Comparison of ENCODE assay signal across 1 cellular context in the genomic region with DNA sequence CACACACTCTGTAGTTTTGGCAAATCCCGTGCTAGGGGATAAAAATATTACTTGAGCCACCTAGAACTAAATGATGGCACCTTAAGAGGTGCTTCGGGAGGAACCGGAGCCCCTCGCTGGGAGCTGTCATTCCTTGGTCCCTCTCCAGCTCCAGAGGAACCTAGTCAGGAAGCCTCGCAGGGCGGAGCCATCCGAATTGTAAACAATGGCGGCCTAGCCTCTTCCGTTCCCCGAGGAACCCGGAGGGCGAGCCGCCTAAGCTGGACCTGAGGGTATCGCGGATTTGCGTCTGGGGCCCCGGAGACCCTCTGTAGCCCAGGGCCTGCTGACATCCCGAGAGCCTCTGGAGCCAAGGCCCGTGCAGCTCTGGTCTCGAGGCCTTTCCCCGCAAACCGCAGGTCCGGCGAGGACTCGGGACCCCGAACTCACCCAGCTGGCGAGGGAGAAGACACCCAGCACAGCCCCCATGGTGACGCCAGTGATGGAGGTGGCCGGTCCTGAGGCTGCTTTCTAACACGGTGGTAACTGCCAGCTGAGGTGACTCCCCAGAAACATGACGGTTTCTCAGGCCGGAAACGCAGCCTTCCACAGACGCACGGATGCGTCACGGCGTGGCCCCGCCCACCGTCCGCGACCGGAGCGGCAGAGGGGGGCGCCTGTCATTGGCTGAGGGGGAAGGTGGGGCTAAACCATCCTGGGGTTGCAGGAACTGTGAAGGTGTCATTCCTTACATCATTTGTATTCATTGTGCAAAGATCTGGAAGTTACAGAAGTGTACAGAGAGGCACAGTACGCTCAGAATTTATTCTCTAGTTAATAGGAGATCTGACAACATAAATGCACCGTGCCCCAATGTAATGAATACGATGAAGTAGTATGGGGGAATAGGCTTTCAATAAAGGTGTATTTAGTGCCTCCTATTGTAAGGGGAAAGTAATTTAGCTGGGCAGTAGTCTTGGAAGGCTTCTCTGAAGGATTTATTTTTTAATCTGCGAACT.
TF ChIP-seq lines count a peak whose summit lies in the region.

A gene (minus strand): TSS at position 587 of the 998 bp plus-strand sequence. CDS start 119 bp downstream, at position 468.

TF ChIP-seq in HEK293, 187 proteins besides CTCF, POLR2A, EP300 and RAD21 (continued from another document and continues in another):
- TF ChIP-seq PRDM1 (tag by site-specific recombination; IDR thresholded peaks at IDR 0.05): no peak
- TF ChIP-seq, protein P1, sequence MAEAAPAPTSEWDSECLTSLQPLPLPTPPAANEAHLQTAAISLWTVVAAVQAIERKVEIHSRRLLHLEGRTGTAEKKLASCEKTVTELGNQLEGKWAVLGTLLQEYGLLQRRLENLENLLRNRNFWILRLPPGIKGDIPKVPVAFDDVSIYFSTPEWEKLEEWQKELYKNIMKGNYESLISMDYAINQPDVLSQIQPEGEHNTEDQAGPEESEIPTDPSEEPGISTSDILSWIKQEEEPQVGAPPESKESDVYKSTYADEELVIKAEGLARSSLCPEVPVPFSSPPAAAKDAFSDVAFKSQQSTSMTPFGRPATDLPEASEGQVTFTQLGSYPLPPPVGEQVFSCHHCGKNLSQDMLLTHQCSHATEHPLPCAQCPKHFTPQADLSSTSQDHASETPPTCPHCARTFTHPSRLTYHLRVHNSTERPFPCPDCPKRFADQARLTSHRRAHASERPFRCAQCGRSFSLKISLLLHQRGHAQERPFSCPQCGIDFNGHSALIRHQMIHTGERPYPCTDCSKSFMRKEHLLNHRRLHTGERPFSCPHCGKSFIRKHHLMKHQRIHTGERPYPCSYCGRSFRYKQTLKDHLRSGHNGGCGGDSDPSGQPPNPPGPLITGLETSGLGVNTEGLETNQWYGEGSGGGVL (tag by site-specific recombination; IDR thresholded peaks at IDR 0.05): no peak
- no peak for TF ChIP-seq ZNF140 (tag by site-specific recombination; IDR thresholded peaks at IDR 0.05)
- no peak for TF ChIP-seq ZNF837 (tag by site-specific recombination; IDR thresholded peaks at IDR 0.05)
- no peak for TF ChIP-seq ZNF138 (tag by site-specific recombination; IDR thresholded peaks at IDR 0.05; ENCODE audit: borderline replicate concordance)
- no peak for TF ChIP-seq ZNF157 (tag by site-specific recombination; IDR thresholded peaks at IDR 0.05)
- TF ChIP-seq BCL11A (tag by site-specific recombination; IDR thresholded peaks at IDR 0.05; ENCODE audit: low read depth): 0 out of 2 replicates have a peak, but pooled peaks have one; percentile 28
- no peak for TF ChIP-seq ZBTB1 (tag by site-specific recombination; IDR thresholded peaks at IDR 0.05)
- peak; percentile 76 for TF ChIP-seq ZXDB (tag by site-specific recombination; IDR thresholded peaks at IDR 0.05)
- TF ChIP-seq ZBTB8A (tag by site-specific recombination; IDR thresholded peaks at IDR 0.05): peak; percentile 28; the same call in 1 of the 2 replicates
- no peak for TF ChIP-seq ZNF37A (tag by site-specific recombination; IDR thresholded peaks at IDR 0.05)
- TF ChIP-seq ZNF544 (tag by site-specific recombination; IDR thresholded peaks at IDR 0.05): no peak
- TF ChIP-seq ZNF624 (tag by site-specific recombination; IDR thresholded peaks at IDR 0.05): no peak
- TF ChIP-seq, protein P2, sequence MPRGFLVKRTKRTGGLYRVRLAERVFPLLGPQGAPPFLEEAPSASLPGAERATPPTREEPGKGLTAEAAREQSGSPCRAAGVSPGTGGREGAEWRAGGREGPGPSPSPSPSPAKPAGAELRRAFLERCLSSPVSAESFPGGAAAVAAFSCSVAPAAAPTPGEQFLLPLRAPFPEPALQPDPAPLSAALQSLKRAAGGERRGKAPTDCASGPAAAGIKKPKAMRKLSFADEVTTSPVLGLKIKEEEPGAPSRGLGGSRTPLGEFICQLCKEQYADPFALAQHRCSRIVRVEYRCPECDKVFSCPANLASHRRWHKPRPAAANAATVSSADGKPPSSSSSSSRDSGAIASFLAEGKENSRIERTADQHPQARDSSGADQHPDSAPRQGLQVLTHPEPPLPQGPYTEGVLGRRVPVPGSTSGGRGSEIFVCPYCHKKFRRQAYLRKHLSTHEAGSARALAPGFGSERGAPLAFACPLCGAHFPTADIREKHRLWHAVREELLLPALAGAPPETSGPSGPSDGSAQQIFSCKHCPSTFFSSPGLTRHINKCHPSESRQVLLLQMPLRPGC (tag by site-specific recombination; IDR thresholded peaks at IDR 0.05): no peak
- TF ChIP-seq, protein P3, sequence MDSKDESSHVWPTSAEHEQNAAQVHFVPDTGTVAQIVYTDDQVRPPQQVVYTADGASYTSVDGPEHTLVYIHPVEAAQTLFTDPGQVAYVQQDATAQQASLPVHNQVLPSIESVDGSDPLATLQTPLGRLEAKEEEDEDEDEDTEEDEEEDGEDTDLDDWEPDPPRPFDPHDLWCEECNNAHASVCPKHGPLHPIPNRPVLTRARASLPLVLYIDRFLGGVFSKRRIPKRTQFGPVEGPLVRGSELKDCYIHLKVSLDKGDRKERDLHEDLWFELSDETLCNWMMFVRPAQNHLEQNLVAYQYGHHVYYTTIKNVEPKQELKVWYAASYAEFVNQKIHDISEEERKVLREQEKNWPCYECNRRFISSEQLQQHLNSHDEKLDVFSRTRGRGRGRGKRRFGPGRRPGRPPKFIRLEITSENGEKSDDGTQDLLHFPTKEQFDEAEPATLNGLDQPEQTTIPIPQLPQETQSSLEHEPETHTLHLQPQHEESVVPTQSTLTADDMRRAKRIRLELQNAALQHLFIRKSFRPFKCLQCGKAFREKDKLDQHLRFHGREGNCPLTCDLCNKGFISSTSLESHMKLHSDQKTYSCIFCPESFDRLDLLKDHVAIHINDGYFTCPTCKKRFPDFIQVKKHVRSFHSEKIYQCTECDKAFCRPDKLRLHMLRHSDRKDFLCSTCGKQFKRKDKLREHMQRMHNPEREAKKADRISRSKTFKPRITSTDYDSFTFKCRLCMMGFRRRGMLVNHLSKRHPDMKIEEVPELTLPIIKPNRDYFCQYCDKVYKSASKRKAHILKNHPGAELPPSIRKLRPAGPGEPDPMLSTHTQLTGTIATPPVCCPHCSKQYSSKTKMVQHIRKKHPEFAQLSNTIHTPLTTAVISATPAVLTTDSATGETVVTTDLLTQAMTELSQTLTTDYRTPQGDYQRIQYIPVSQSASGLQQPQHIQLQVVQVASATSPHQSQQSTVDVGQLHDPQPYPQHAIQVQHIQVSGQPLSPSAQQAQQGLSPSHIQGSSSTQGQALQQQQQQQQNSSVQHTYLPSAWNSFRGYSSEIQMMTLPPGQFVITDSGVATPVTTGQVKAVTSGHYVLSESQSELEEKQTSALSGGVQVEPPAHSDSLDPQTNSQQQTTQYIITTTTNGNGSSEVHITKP (tag by site-specific recombination; IDR thresholded peaks at IDR 0.05): peak; percentile 98
- TF ChIP-seq ZNF211 (tag by site-specific recombination; IDR thresholded peaks at IDR 0.05; ENCODE audit: low read depth): no peak
- TF ChIP-seq ZNF169 (tag by site-specific recombination; IDR thresholded peaks at IDR 0.05): no peak
- TF ChIP-seq, protein P4, sequence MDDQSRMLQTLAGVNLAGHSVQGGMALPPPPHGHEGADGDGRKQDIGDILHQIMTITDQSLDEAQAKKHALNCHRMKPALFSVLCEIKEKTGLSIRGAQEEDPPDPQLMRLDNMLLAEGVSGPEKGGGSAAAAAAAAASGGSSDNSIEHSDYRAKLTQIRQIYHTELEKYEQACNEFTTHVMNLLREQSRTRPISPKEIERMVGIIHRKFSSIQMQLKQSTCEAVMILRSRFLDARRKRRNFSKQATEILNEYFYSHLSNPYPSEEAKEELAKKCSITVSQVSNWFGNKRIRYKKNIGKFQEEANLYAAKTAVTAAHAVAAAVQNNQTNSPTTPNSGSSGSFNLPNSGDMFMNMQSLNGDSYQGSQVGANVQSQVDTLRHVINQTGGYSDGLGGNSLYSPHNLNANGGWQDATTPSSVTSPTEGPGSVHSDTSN (CRISPR knock-in tag; IDR thresholded peaks at IDR 0.05): no peak
- no peak for TF ChIP-seq ZNF843 (tag by site-specific recombination; IDR thresholded peaks at IDR 0.05)
- no peak for TF ChIP-seq MEIS1 (CRISPR knock-in tag; IDR thresholded peaks at IDR 0.05; ENCODE audit: borderline replicate concordance)
- no peak for TF ChIP-seq ZNF16 (tag by site-specific recombination; IDR thresholded peaks at IDR 0.05; ENCODE audit: low read depth)
- peak; percentile 75; the same call in 1 of the 2 replicates for TF ChIP-seq ZNF366 (tag by site-specific recombination; conservative IDR thresholded peaks at IDR 0.05)
- TF ChIP-seq ZFP3 (tag by site-specific recombination; IDR thresholded peaks at IDR 0.05; ENCODE audit: low read depth): no peak
- TF ChIP-seq ZNF311 (tag by site-specific recombination; IDR thresholded peaks at IDR 0.05; ENCODE audit: borderline replicate concordance): no peak
- TF ChIP-seq ZNF48 (tag by site-specific recombination; IDR thresholded peaks at IDR 0.05): no peak
- TF ChIP-seq ZIC2 (tag by site-specific recombination; IDR thresholded peaks at IDR 0.05): no peak
- TF ChIP-seq YY2 (tag by site-specific recombination; IDR thresholded peaks at IDR 0.05): peak; percentile 81; the same call in 1 of the 2 replicates
- TF ChIP-seq ZSCAN16 (tag by site-specific recombination; IDR thresholded peaks at IDR 0.05): no peak
- TF ChIP-seq OSR2 (tag by site-specific recombination; IDR thresholded peaks at IDR 0.05): no peak
- TF ChIP-seq HOXD13 (CRISPR knock-in tag; IDR thresholded peaks at IDR 0.05; ENCODE audit: borderline replicate concordance): no peak
- no peak for TF ChIP-seq ZNF221 (tag by site-specific recombination; IDR thresholded peaks at IDR 0.05; ENCODE audit: borderline replicate concordance)
- TF ChIP-seq, protein P5, sequence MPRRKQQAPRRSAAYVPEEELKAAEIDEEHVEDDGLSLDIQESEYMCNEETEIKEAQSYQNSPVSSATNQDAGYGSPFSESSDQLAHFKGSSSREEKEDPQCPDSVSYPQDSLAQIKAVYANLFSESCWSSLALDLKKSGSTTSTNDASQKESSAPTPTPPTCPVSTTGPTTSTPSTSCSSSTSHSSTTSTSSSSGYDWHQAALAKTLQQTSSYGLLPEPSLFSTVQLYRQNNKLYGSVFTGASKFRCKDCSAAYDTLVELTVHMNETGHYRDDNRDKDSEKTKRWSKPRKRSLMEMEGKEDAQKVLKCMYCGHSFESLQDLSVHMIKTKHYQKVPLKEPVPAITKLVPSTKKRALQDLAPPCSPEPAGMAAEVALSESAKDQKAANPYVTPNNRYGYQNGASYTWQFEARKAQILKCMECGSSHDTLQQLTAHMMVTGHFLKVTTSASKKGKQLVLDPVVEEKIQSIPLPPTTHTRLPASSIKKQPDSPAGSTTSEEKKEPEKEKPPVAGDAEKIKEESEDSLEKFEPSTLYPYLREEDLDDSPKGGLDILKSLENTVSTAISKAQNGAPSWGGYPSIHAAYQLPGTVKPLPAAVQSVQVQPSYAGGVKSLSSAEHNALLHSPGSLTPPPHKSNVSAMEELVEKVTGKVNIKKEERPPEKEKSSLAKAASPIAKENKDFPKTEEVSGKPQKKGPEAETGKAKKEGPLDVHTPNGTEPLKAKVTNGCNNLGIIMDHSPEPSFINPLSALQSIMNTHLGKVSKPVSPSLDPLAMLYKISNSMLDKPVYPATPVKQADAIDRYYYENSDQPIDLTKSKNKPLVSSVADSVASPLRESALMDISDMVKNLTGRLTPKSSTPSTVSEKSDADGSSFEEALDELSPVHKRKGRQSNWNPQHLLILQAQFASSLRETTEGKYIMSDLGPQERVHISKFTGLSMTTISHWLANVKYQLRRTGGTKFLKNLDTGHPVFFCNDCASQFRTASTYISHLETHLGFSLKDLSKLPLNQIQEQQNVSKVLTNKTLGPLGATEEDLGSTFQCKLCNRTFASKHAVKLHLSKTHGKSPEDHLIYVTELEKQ (tag by site-specific recombination; IDR thresholded peaks at IDR 0.05; ENCODE audit: borderline replicate concordance): no peak
- TF ChIP-seq, protein P6, sequence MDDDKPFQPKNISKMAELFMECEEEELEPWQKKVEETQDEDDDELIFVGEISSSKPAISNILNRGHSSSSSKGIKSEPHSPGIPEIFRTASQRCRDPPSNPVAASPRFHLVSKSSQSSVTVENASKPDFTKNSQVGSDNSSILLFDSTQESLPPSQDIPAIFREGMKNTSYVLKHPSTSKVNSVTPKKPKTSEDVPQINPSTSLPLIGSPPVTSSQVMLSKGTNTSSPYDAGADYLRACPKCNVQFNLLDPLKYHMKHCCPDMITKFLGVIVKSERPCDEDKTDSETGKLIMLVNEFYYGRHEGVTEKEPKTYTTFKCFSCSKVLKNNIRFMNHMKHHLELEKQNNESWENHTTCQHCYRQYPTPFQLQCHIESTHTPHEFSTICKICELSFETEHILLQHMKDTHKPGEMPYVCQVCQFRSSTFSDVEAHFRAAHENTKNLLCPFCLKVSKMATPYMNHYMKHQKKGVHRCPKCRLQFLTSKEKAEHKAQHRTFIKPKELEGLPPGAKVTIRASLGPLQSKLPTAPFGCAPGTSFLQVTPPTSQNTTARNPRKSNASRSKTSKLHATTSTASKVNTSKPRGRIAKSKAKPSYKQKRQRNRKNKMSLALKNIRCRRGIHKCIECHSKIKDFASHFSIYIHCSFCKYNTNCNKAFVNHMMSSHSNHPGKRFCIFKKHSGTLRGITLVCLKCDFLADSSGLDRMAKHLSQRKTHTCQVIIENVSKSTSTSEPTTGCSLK (tag by site-specific recombination; IDR thresholded peaks at IDR 0.05): no peak
- TF ChIP-seq, protein P7, sequence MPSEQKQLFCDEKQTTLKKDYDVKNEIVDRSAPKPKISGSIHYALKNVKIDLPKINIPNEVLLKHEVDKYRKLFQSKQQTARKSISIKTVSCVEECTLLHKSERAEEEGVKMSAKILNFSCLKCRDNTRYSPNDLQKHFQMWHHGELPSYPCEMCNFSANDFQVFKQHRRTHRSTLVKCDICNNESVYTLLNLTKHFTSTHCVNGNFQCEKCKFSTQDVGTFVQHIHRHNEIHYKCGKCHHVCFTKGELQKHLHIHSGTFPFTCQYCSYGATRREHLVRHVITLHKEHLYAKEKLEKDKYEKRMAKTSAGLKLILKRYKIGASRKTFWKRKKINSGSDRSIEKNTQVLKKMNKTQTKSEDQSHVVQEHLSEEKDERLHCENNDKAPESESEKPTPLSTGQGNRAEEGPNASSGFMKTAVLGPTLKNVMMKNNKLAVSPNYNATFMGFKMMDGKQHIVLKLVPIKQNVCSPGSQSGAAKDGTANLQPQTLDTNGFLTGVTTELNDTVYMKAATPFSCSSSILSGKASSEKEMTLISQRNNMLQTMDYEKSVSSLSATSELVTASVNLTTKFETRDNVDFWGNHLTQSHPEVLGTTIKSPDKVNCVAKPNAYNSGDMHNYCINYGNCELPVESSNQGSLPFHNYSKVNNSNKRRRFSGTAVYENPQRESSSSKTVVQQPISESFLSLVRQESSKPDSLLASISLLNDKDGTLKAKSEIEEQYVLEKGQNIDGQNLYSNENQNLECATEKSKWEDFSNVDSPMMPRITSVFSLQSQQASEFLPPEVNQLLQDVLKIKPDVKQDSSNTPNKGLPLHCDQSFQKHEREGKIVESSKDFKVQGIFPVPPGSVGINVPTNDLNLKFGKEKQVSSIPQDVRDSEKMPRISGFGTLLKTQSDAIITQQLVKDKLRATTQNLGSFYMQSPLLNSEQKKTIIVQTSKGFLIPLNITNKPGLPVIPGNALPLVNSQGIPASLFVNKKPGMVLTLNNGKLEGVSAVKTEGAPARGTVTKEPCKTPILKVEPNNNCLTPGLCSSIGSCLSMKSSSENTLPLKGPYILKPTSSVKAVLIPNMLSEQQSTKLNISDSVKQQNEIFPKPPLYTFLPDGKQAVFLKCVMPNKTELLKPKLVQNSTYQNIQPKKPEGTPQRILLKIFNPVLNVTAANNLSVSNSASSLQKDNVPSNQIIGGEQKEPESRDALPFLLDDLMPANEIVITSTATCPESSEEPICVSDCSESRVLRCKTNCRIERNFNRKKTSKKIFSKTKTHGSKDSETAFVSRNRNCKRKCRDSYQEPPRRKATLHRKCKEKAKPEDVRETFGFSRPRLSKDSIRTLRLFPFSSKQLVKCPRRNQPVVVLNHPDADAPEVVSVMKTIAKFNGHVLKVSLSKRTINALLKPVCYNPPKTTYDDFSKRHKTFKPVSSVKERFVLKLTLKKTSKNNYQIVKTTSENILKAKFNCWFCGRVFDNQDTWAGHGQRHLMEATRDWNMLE (tag by site-specific recombination; conservative IDR thresholded peaks at IDR 0.05; ENCODE audit: low read depth): no peak; the same call in 1 of the 2 replicates
- TF ChIP-seq SCRT1 (tag by site-specific recombination; IDR thresholded peaks at IDR 0.05; ENCODE audit: borderline replicate concordance): no peak
